15 cellular contexts compared by ENCODE assay signal in the genomic region with DNA sequence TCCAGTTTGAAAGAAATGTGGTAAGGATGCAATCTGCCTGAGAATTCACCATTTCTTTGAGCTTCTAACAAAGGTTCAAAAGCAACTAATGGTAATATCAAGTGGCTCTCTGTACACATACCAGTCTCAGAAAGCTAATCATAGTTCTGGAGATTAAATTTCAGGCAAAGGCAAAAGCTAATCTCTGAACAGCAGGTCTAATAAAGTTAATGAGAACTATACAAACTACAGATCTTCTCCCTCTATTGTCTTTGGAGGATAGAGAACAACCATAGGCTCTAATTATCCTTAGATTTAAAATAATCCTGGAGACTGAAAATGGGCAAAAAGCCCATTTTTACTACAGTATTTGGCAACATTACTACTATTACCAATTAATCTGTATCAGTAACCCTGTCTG. TPM values are rescaled to one million over a fixed set of nuclear protein-coding genes. Genes with fewer than 3 reads are reported as not detected.
DNase-seq lines count a peak whose midpoint lies in the region; ATAC-seq, FAIRE-seq and TF ChIP-seq lines count a peak whose summit lies in the region.
"Had no signal": no experiment of that assay in that cellular context is flagged by ENCODE, and none has a peak within 500 bp of the region (broad histone marks: within the 10 kb centered on the region; RNA-seq: fewer than 3 reads in every experiment).

No MANE protein-coding gene starts in this region.

- no peak overlapping the region for H3K4me3 ChIP-seq in SK-N-SH (ENCODE audit: low read depth in 2 of 2, low read length in 1 of 2)
- no peak overlapping the region for H3K4me3 ChIP-seq in esophagus squamous epithelium
- H3K4me3 ChIP-seq in thyroid gland (replicated peaks in 1 of 3), result no peak overlapping the region
- no peak overlapping the region for H3K4me3 ChIP-seq in HepG2 (replicated peaks in 1 of 3; ENCODE audit: insufficient read depth in 1 of 3, low read depth in 2 of 3, low read length in 3 of 3)
- H3K4me3 ChIP-seq: HAP-1, upper lobe of right lung had no signal

- no peaks in the 10 kb centered on the region for H3K9me2 ChIP-seq in SK-N-SH

- FAIRE-seq in HepG2 (lab: Jason Lieb, UNC), result no peak
- FAIRE-seq: astrocyte had no signal

- H4K20me1 ChIP-seq in SK-N-SH (ENCODE audit: insufficient read depth) (no peaks in the 10 kb centered on the region), HepG2 (ENCODE audit: insufficient read depth, low read length) (no peaks in the 10 kb centered on the region)

- H3K4me1 ChIP-seq in SK-N-SH (ENCODE audit: control insufficient read depth in 1 of 2, insufficient read depth in 2 of 2, low read depth in 1 of 2, low read length in 1 of 2) (peaks cover 7 to 13% of the 10 kb centered on the region in 2 experiments; a peak in 3 of 4 replicates), esophagus squamous epithelium (peaks cover 0 to 52% (median 5%) of the 10 kb centered on the region in 3 donors), thyroid gland (peaks cover 30 to 40% of the 10 kb centered on the region in 2 donors), HepG2 (ENCODE audit: insufficient read depth, low read length) (peaks cover 70% of the 10 kb centered on the region)
- H3K4me1 ChIP-seq: HAP-1 had no signal

- no peak overlapping the region for H2AFZ ChIP-seq in SK-N-SH (ENCODE audit: low read depth)
- H2AFZ ChIP-seq in HepG2 (ENCODE audit: low read length), result no peak overlapping the region

- H3K36me3 Mint-ChIP-seq in activated naive CD4-positive, alpha-beta T cell treated with anti-CD3 and anti-CD28 coated beads, Interleukin-2, amount 50 U/mL, for 24 hours, result peaks cover 2% of the 10 kb centered on the region

- H3K9ac ChIP-seq in SK-N-SH (no peak overlapping the region), HepG2 (ENCODE audit: insufficient read depth, low read depth, low read length) (no peak overlapping the region)

- H3K9me3 ChIP-seq in SK-N-SH (no peaks in the 10 kb centered on the region), esophagus squamous epithelium (no peaks in the 10 kb centered on the region), thyroid gland (no peaks in the 10 kb centered on the region), HepG2 (ENCODE audit: low read length) (no peaks in the 10 kb centered on the region)
- H3K9me3 ChIP-seq: HAP-1, upper lobe of right lung had no signal

- H3K27me3 ChIP-seq in SK-N-SH (ENCODE audit: insufficient read depth), result no peaks in the 10 kb centered on the region
- no peaks in the 10 kb centered on the region for H3K27me3 ChIP-seq in esophagus squamous epithelium
- no peaks in the 10 kb centered on the region for H3K27me3 ChIP-seq in thyroid gland
- H3K27me3 ChIP-seq in HepG2 (ENCODE audit: control insufficient read depth in 1 of 2, insufficient read depth in 2 of 2, low read length in 2 of 2), result no peaks in the 10 kb centered on the region
- H3K27me3 ChIP-seq: upper lobe of right lung had no signal

- H3K79me2 ChIP-seq in SK-N-SH (ENCODE audit: insufficient read depth), result peaks cover 5% of the 10 kb centered on the region; the same call in 1 of the 2 replicates
- H3K79me2 ChIP-seq in HepG2 (ENCODE audit: insufficient read depth, low read length), result peaks cover 61% of the 10 kb centered on the region

- POLR2A ChIA-PET in SK-N-SH (lab: Yijun Ruan, JAX) (interaction anchor here (1.2 kb wide), 1 partner anchor 125 kb away, joined by 3 read pairs; the partner anchor contains the start of gene RPL5), HepG2 (lab: Yijun Ruan, JAX) (no interaction called here)

- ATAC-seq in HepG2, result no peak
- ATAC-seq: upper lobe of right lung had no signal

- H3K27ac Mint-ChIP-seq in activated naive CD4-positive, alpha-beta T cell treated with anti-CD3 and anti-CD28 coated beads, Interleukin-2, amount 50 U/mL, for 24 hours, result peak overlapping the region; percentile 59

- peak overlapping the region; percentile 37 for H3K4me3 Mint-ChIP-seq in activated naive CD4-positive, alpha-beta T cell treated with anti-CD3 and anti-CD28 coated beads, Interleukin-2, amount 50 U/mL, for 24 hours

- H3K36me3 ChIP-seq in SK-N-SH (replicated peaks in 1 of 2; ENCODE audit: control insufficient read depth in 1 of 2, insufficient read depth in 2 of 2, low read length in 1 of 2) (no peaks in the 10 kb centered on the region), esophagus squamous epithelium (no peaks in the 10 kb centered on the region), thyroid gland (no peaks in the 10 kb centered on the region), HepG2 (replicated peaks in 1 of 2; ENCODE audit: control insufficient read depth in 1 of 2, insufficient read depth in 2 of 2, low read length in 2 of 2) (no peaks in the 10 kb centered on the region)
- H3K36me3 ChIP-seq: HAP-1, upper lobe of right lung had no signal

- H3K27ac ChIP-seq in SK-N-SH (ENCODE audit: low read depth in 2 of 2, low read length in 1 of 2) (peak overlapping the region in 1 of 2 experiments; percentile 7; a peak in 1 of 4 replicates), esophagus squamous epithelium (peak overlapping the region in 3 of 4 donors; percentile 15 to 22 (median 16)), thyroid gland (peak overlapping the region; percentile 66 to 74 (median 71)), HepG2 (ENCODE audit: extremely low read length, insufficient read depth, low read length) (no peak overlapping the region)
- H3K27ac ChIP-seq: upper lobe of right lung, VCaP had no signal

- CTCF ChIA-PET in SK-N-SH (lab: Yijun Ruan, JAX), result interaction anchor here (0.6 to 10.4 kb wide), 5 partner anchors 12 to 98 kb away, joined by 4 to 163 read pairs (median 6); no protein-coding TSS in a partner anchor
- CTCF ChIA-PET in HepG2 (lab: Yijun Ruan, JAX; ENCODE audit: low intra/inter-chr PET ratio, low total read pairs), result no interaction called here

- no peak for TF ChIP-seq POLR2A in esophagus squamous epithelium (IDR thresholded peaks at IDR 0.05)
- TF ChIP-seq POLR2A in thyroid gland (IDR thresholded peaks at IDR 0.05), result no peak
- TF ChIP-seq POLR2A in HepG2 (IDR thresholded peaks at IDR 0.05; ENCODE audit: insufficient read depth in 1 of 2, low read depth in 2 of 2, low read length in 2 of 2), result no peak

- peaks cover 68% of the 10 kb centered on the region for H3K4me1 Mint-ChIP-seq in activated naive CD4-positive, alpha-beta T cell treated with anti-CD3 and anti-CD28 coated beads, Interleukin-2, amount 50 U/mL, for 24 hours

- no peak for TF ChIP-seq CTCF in SK-N-SH (IDR thresholded peaks at IDR 0.05)
- no peak for TF ChIP-seq CTCF in esophagus squamous epithelium (IDR thresholded peaks at IDR 0.05)
- no peak for TF ChIP-seq CTCF in thyroid gland (IDR thresholded peaks at IDR 0.05)
- no peak for TF ChIP-seq CTCF in HepG2 (CRISPR knock-in tag; IDR thresholded peaks at IDR 0.05)

- no peak for DNase-seq in activated naive CD4-positive, alpha-beta T cell (lab: John Stamatoyannopoulos, UW)
- DNase-seq in SK-N-SH, result no peak
- no peak for DNase-seq in esophagus squamous epithelium (lab: John Stamatoyannopoulos, UW)
- DNase-seq in thyroid gland, result no peak
- no peak for DNase-seq in NCI-H774 (lab: John Stamatoyannopoulos, UW)
- DNase-seq in HepG2 (ENCODE audit: low spot score), result no peak
- no peak for DNase-seq in NCI-H187 treated with DMSO at 0.1 percent for 48 hours (lab: John Stamatoyannopoulos, UW)
- DNase-seq: DMS79, Kasumi-1, NCI-H2029 treated with DMSO at 0.1 percent for 48 hours, upper lobe of right lung had no signal

- H3K27me3 Mint-ChIP-seq in activated naive CD4-positive, alpha-beta T cell treated with anti-CD3 and anti-CD28 coated beads, Interleukin-2, amount 50 U/mL, for 24 hours, result no peaks in the 10 kb centered on the region

- no TSS peak for BruUV-seq in HepG2 (replicated peaks; lab: Mats Ljungman, UMichigan)

- in situ Hi-C loops in HepG2 (cut with HindIII; ENCODE audit: extremely low pct_ligation_motif_present, low pct_unique_long_range_greater_than_20kb), result loop anchor here (5.0 kb wide), 1 partner anchor 99 kb away; no protein-coding TSS in a partner anchor

- TF ChIP-seq RAD21 in SK-N-SH (IDR thresholded peaks at IDR 0.05; ENCODE audit: low read length), result no peak
- no peak for TF ChIP-seq RAD21 in HepG2 (CRISPR knock-in tag; IDR thresholded peaks at IDR 0.05)

- H3K9me3 Mint-ChIP-seq in activated naive CD4-positive, alpha-beta T cell treated with anti-CD3 and anti-CD28 coated beads, Interleukin-2, amount 50 U/mL, for 24 hours, result no peaks in the 10 kb centered on the region

- H3K4me2 ChIP-seq in SK-N-SH (no peak overlapping the region), HepG2 (ENCODE audit: low read depth, low read length) (no peak overlapping the region)

- TF ChIP-seq EP300 in SK-N-SH (IDR thresholded peaks at IDR 0.05; ENCODE audit: borderline replicate concordance in 1 of 2, low read depth in 1 of 2, low read length in 1 of 2) (no peak), HepG2 (IDR thresholded peaks at IDR 0.05; ENCODE audit: low read depth in 2 of 2, low read length in 2 of 2) (no peak), HepG2 (CRISPR knock-in tag; IDR thresholded peaks at IDR 0.05; ENCODE audit: borderline replicate concordance) (no peak)

- intact Hi-C loops in esophagus squamous epithelium (cut with DNase I) (no loop called here), thyroid gland (cut with DNase I) (no loop called here), HepG2 (cut with micrococcal nuclease; ENCODE audit: unreplicated experiment) (loop anchor here (5.0 kb wide), 1 partner anchor 54 kb away; no protein-coding TSS in a partner anchor)

- H3F3A ChIP-seq in SK-N-SH (replicated peaks; ENCODE audit: insufficient read depth), result no peaks in the 10 kb centered on the region

RNA-seq across cellular contexts. Expression of gene DIPK1A, which starts 5.0 kb away (rescaled TPM):
- 3.4 and 4.0 TPM in 2 replicates for polyA plus RNA-seq in SK-N-SH (2012; rRNA removed)
- polyA plus RNA-seq in SK-N-SH (2012; cell fraction: cytosol; rRNA removed), result 6.1 and 7.8 TPM in 2 replicates
- 1.0 and 1.9 TPM in 2 replicates for polyA plus RNA-seq in SK-N-SH (2012; cell fraction: nucleus; rRNA removed)
- total RNA-seq in esophagus squamous epithelium, result 1 to 10 TPM; 3.1 to 9.9 (median 4.9) TPM
- 10 to 100 TPM; 11.7 to 17.5 (median 15.1) TPM for total RNA-seq in thyroid gland
- total RNA-seq in HepG2 (2016; rRNA removed; fragmentation: Illumina TruSeq; extraction: Trizol), result 7.7 and 8.4 TPM in 2 replicates
- total RNA-seq in HepG2 (2016; cell fraction: cytosol; rRNA removed; fragmentation: Illumina TruSeq; extraction: Trizol; ENCODE audit: low read depth), result 1.2 and 1.3 TPM in 2 replicates
- 7.4 and 8.9 TPM in 2 replicates for total RNA-seq in HepG2 (2016; cell fraction: insoluble cytoplasmic fraction; rRNA removed; fragmentation: Illumina TruSeq; extraction: Trizol)
- total RNA-seq in HepG2 (2016; cell fraction: membrane; rRNA removed; fragmentation: Illumina TruSeq; extraction: Trizol), result 4.5 and 4.8 TPM in 2 replicates
- 8.6 and 11.1 TPM in 2 replicates for total RNA-seq in HepG2 (2016; cell fraction: nucleus; rRNA removed; fragmentation: Illumina TruSeq; extraction: Trizol)
- polyA plus RNA-seq in HepG2 (2011; rRNA removed), result 7.0 and 8.4 TPM in 2 replicates
- polyA plus RNA-seq in HepG2 (2011; cell fraction: cytosol; rRNA removed), result 3.4 and 7.4 TPM in 2 replicates
- polyA plus RNA-seq in HepG2 (2011; cell fraction: nucleus; rRNA removed), result 1.1 and 2.3 TPM in 2 replicates
- 17.3 and 18.3 TPM in 2 replicates for polyA plus RNA-seq in HepG2 (2012)
- 1.4 and 1.6 TPM in 2 replicates for polyA plus RNA-seq in HepG2 (2016; cell fraction: cytosol; fragmentation: Illumina TruSeq; extraction: Trizol; ENCODE audit: low read depth)
- polyA plus RNA-seq in HepG2 (2016; cell fraction: insoluble cytoplasmic fraction; fragmentation: Illumina TruSeq; extraction: Trizol; ENCODE audit: low read depth), result 11.5 and 12.4 TPM in 2 replicates
- 4.5 and 4.8 TPM in 2 replicates for polyA plus RNA-seq in HepG2 (2016; cell fraction: membrane; fragmentation: Illumina TruSeq; extraction: Trizol; ENCODE audit: low read depth)
- 13.7 and 15.3 TPM in 2 replicates for polyA plus RNA-seq in HepG2 (2016; cell fraction: nucleus; fragmentation: Illumina TruSeq; extraction: Trizol; ENCODE audit: insufficient read depth, low read depth)
- polyA minus RNA-seq in HepG2 (2011; rRNA and poly(A)+ RNA removed; ENCODE audit: low replicate concordance), result 0.37 and 2.1 TPM in 2 replicates
- polyA minus RNA-seq in HepG2 (2011; cell fraction: cytosol; rRNA and poly(A)+ RNA removed), result 6.2 and 6.6 TPM in 2 replicates
- polyA minus RNA-seq in HepG2 (2011; cell fraction: nucleus; rRNA and poly(A)+ RNA removed), result 4.6 and 6.7 TPM in 2 replicates
